ENCODE assay signal across 10 cellular contexts in the genomic region with DNA sequence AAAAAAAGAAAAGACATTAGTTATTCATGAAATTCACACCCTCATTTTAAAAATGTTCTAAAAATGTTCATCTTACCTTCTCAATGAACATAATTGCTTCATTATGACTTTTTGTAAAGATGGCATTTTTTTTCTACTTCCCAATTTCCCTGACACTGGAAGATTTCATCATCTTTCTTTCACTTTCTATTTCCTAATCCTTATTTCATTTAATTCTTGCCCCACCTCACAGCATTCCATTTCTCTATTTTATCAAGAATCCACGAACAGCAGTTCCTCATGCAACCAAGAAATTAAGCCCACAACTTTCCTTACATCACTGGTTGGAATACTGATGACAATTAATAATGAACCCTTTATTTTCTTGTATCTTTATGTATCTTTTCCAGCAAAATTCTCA. TPM values are rescaled to one million over a fixed set of nuclear protein-coding genes. Genes with fewer than 3 reads are reported as not detected.
DNase-seq lines count a peak whose midpoint lies in the region; ATAC-seq and TF ChIP-seq lines count a peak whose summit lies in the region.
"Had no signal": no experiment of that assay in that cellular context is flagged by ENCODE, and none has a peak within 500 bp of the region (broad histone marks: within the 10 kb centered on the region; RNA-seq: fewer than 3 reads in every experiment).

No MANE protein-coding gene starts in this region.

- H3K9me2 ChIP-seq in hepatocyte (replicated peaks; ENCODE audit: insufficient read depth): no peaks in the 10 kb centered on the region

- H3K27me3 ChIP-seq in hepatocyte (no peaks in the 10 kb centered on the region), transverse colon (no peaks in the 10 kb centered on the region)

- H3K9me3 ChIP-seq in hepatocyte (ENCODE audit: low read depth) (no peaks in the 10 kb centered on the region), transverse colon (no peaks in the 10 kb centered on the region)

- no peaks in the 10 kb centered on the region for H3K36me3 ChIP-seq in hepatocyte (replicated peaks; ENCODE audit: insufficient read depth, low read depth)
- peaks cover 0 to 34% (median 16%) of the 10 kb centered on the region in 4 donors for H3K36me3 ChIP-seq in transverse colon

- intact Hi-C loops in activated CD8-positive, alpha-beta T cell treated with anti-CD3 and anti-CD28 coated beads for 36 hours (cut with micrococcal nuclease): no loop called here
- intact Hi-C loops in transverse colon (cut with DNase I; ENCODE audit: low total_unique reads): loop anchor here (5.0 kb wide), 1 partner anchor 50 kb away; a partner anchor contains a TSS
- intact Hi-C loops in left colon (cut with DNase I, micrococcal nuclease): loop anchor here in 1 of 2 donors (5.0 kb wide), 1 partner anchor 55 kb away; no protein-coding TSS in a partner anchor

- H3K4me2 ChIP-seq in hepatocyte: peak overlapping the region; percentile 88

- H3K4me1 ChIP-seq in hepatocyte (ENCODE audit: insufficient read depth) (peaks cover 17% of the 10 kb centered on the region), transverse colon (peaks cover 6 to 35% (median 24%) of the 10 kb centered on the region in 4 donors)

- POLR2A ChIA-PET in activated CD8-positive, alpha-beta T cell treated with anti-CD3 and anti-CD28 coated beads for 36 hours (lab: Charles Lee): no interaction called here

- no peak for TF ChIP-seq POLR2A in transverse colon (IDR thresholded peaks at IDR 0.05)

- H3K27me3 Mint-ChIP-seq in activated naive CD4-positive, alpha-beta T cell treated with anti-CD3 and anti-CD28 coated beads, Interleukin-2, amount 10 ng/mL, durations not matched to agents 7 days and 5 days: no peaks in the 10 kb centered on the region
- H3K27me3 Mint-ChIP-seq in activated CD8-positive, alpha-beta T cell treated with anti-CD3 and anti-CD28 coated beads for 36 hours: no peaks in the 10 kb centered on the region

- no peak overlapping the region for H3K4me3 ChIP-seq in hepatocyte
- H3K4me3 ChIP-seq in transverse colon: peak overlapping the region in 1 of 4 donors; percentile 97

- H3K9me3 Mint-ChIP-seq in activated naive CD4-positive, alpha-beta T cell treated with anti-CD3 and anti-CD28 coated beads, Interleukin-2, amount 10 ng/mL, durations not matched to agents 7 days and 5 days: no peaks in the 10 kb centered on the region
- H3K9me3 Mint-ChIP-seq in activated CD8-positive, alpha-beta T cell treated with anti-CD3 and anti-CD28 coated beads for 36 hours: no peaks in the 10 kb centered on the region

- no peak for TF ChIP-seq EP300 in transverse colon (IDR thresholded peaks at IDR 0.05; ENCODE audit: low read depth)

- H3K27ac ChIP-seq in hepatocyte: peak overlapping the region; percentile 96
- peak overlapping the region in 3 of 4 donors; percentile 95 to 99 (median 97) for H3K27ac ChIP-seq in transverse colon
- H3K27ac ChIP-seq: HL-60 had no signal

- no peak for TF ChIP-seq CTCF in activated CD8-positive, alpha-beta T cell treated with anti-CD3 and anti-CD28 coated beads for 36 hours (IDR thresholded peaks at IDR 0.05)
- TF ChIP-seq CTCF in hepatocyte (IDR thresholded peaks at IDR 0.05; ENCODE audit: poor library complexity) (no peak), transverse colon (IDR thresholded peaks at IDR 0.05) (no peak)

- no peak for DNase-seq in activated naive CD4-positive, alpha-beta T cell treated with anti-CD3 and anti-CD28 coated beads, Interleukin-2, amount 10 ng/mL, durations not matched to agents 7 days and 5 days
- DNase-seq in activated naive CD4-positive, alpha-beta T cell (lab: John Stamatoyannopoulos, UW): no peak
- DNase-seq in activated CD8-positive, alpha-beta T cell treated with anti-CD3 and anti-CD28 coated beads for 36 hours: no peak
- no peak for DNase-seq in hepatocyte (ENCODE audit: low spot score)
- no peak for DNase-seq in transverse colon
- no peak for DNase-seq in SHP77 treated with DMSO at 0.1 percent for 48 hours (lab: John Stamatoyannopoulos, UW)
- DNase-seq in NCI-H510A treated with DMSO at 0.1 percent for 48 hours (lab: John Stamatoyannopoulos, UW): no peak
- no peak for DNase-seq in left colon
- DNase-seq: stimulated activated CD4-positive, alpha-beta T cell treated with anti-CD3 and anti-CD28 coated beads, Interleukin-2, amount 100 ng/mL, for 48 hours had no signal

- peak overlapping the region; percentile 11 for H3K27ac Mint-ChIP-seq in activated naive CD4-positive, alpha-beta T cell treated with anti-CD3 and anti-CD28 coated beads, Interleukin-2, amount 10 ng/mL, durations not matched to agents 7 days and 5 days
- peak overlapping the region; percentile 96 for H3K27ac Mint-ChIP-seq in activated CD8-positive, alpha-beta T cell treated with anti-CD3 and anti-CD28 coated beads for 36 hours

- H2AFZ ChIP-seq in hepatocyte: no peak overlapping the region

- 92% methylated on average over 1 of the region's 1 CpG for WGBS in hepatocyte (ENCODE audit: low lambda C conversion rate, missing lambda C conversion rate)
- WGBS in transverse colon (ENCODE audit: low coverage in 1 of 2), 2 donors: 39 to 45% methylated on average over 1 of the region's 1 CpG

- peaks cover 51% of the 10 kb centered on the region for H3K4me1 Mint-ChIP-seq in activated naive CD4-positive, alpha-beta T cell treated with anti-CD3 and anti-CD28 coated beads, Interleukin-2, amount 10 ng/mL, durations not matched to agents 7 days and 5 days
- peaks cover 50% of the 10 kb centered on the region for H3K4me1 Mint-ChIP-seq in activated CD8-positive, alpha-beta T cell treated with anti-CD3 and anti-CD28 coated beads for 36 hours (ENCODE audit: low read depth)

- in situ Hi-C loops in transverse colon (cut with MboI; ENCODE audit: low pct_ligation_motif_present in 1 of 4, low pct_unique_long_range_greater_than_20kb in 1 of 4, low sequenced_read_pairs in 3 of 4): loop anchor here in 1 of 4 donors (5.0 kb wide), 1 partner anchor 50 kb away; a partner anchor contains a TSS

- CTCF ChIA-PET in activated naive CD4-positive, alpha-beta T cell treated with anti-CD3 and anti-CD28 coated beads, Interleukin-2, amount 10 ng/mL, durations not matched to agents 7 days and 5 days (lab: Charles Lee): no interaction called here
- CTCF ChIA-PET in activated CD8-positive, alpha-beta T cell treated with anti-CD3 and anti-CD28 coated beads for 36 hours (lab: Charles Lee): no interaction called here

- H3K79me2 ChIP-seq in hepatocyte: peaks cover 77% of the 10 kb centered on the region

- H3K4me3 Mint-ChIP-seq in activated naive CD4-positive, alpha-beta T cell treated with anti-CD3 and anti-CD28 coated beads, Interleukin-2, amount 10 ng/mL, durations not matched to agents 7 days and 5 days: peak overlapping the region; percentile 87
- H3K4me3 Mint-ChIP-seq in activated CD8-positive, alpha-beta T cell treated with anti-CD3 and anti-CD28 coated beads for 36 hours: peak overlapping the region; percentile 88

- no peak for ATAC-seq in activated CD8-positive, alpha-beta T cell treated with anti-CD3 and anti-CD28 coated beads for 36 hours
- ATAC-seq in left colon: no peak

- H3K36me3 Mint-ChIP-seq in activated naive CD4-positive, alpha-beta T cell treated with anti-CD3 and anti-CD28 coated beads, Interleukin-2, amount 10 ng/mL, durations not matched to agents 7 days and 5 days: peaks cover 33% of the 10 kb centered on the region
- H3K36me3 Mint-ChIP-seq in activated CD8-positive, alpha-beta T cell treated with anti-CD3 and anti-CD28 coated beads for 36 hours (ENCODE audit: low read depth): peaks cover 40% of the 10 kb centered on the region

- H4K20me1 ChIP-seq in hepatocyte (ENCODE audit: insufficient read depth, poor library complexity, severe bottlenecking): peaks cover 9% of the 10 kb centered on the region

RNA-seq across cellular contexts. Expression of a gene that starts 1.9 kb away (rescaled TPM):
- total RNA-seq in activated CD8-positive, alpha-beta T cell treated with anti-CD3 and anti-CD28 coated beads for 36 hours: 10 to 100 TPM; 59.5 to 60.6 TPM
- total RNA-seq in hepatocyte: 19.7 and 21.6 TPM in 2 replicates
- polyA plus RNA-seq in hepatocyte: 17.1 and 19.9 TPM in 2 replicates
- total RNA-seq in transverse colon: 10 to 100 TPM; 13.5 to 93.9 (median 20.9) TPM
- total RNA-seq in left colon: 10 to 100 TPM; 33.9 to 38.1 TPM

RNA-seq across cellular contexts. Expression of a gene that starts 46.7 kb away (rescaled TPM):
- not detected for total RNA-seq in activated CD8-positive, alpha-beta T cell treated with anti-CD3 and anti-CD28 coated beads for 36 hours
- total RNA-seq in hepatocyte (not detected in 2 replicates), transverse colon (not detected), left colon (not detected)
- polyA plus RNA-seq in hepatocyte: not detected in 2 replicates

RNA-seq across cellular contexts. Expression of a gene that starts 51.4 kb away (rescaled TPM):
- 10 to 100 TPM; 38.1 to 41.0 TPM for total RNA-seq in activated CD8-positive, alpha-beta T cell treated with anti-CD3 and anti-CD28 coated beads for 36 hours
- total RNA-seq in hepatocyte: 40.0 and 43.8 TPM in 2 replicates
- polyA plus RNA-seq in hepatocyte: 28.6 and 33.0 TPM in 2 replicates
- total RNA-seq in transverse colon: 10 to 100 TPM; 27.7 to 59.1 (median 47.2) TPM
- total RNA-seq in left colon: 10 to 100 TPM; 51.3 to 62.1 TPM
